10 cellular contexts compared by ENCODE assay signal in the genomic region with DNA sequence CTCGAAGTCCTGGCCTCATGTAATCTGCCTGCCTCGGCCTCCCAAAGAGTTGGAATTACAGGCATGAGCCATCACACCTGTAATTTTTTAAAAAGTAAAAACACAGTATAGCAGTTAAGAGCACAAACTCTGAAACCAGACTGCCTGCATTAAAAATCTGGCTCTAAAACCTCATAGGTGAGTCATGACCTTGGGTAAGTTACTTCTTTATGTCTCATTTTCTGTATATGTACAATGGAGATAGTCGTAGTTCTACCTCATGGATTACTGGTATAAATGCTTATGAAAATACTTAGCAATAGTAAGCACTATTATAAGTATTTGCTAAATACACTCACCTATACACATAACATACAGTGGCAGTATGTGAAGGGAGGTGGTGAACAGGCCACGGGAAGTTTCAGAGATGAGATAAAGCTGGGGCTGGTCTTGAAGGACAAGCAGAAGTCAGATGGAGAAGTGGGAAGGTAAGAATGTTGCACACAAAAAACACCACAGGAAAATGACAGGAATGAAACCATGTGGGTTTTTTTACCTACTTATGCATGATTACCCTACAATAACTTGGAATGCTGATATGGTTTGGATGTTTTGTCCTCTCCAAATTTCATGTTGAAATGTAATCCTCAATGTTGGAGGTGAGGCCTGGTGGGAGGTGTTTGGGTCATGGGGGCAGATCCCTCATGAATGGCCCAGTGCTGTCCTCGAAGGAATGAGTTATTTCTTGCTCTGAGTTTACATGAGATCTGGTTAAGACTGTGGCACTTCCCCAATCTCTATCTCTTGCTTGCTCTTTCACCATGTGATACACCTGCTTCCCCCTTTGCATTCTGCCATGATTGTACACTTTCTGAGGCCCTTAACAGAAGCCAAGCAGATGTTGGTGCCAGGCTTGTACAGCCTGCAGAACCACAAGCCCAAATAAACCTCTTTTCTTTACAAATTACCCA. TPM values are rescaled to one million over a fixed set of nuclear protein-coding genes. Genes with fewer than 3 reads are reported as not detected.
DNase-seq lines count a peak whose midpoint lies in the region; ATAC-seq, FAIRE-seq and TF ChIP-seq lines count a peak whose summit lies in the region.
"Had no signal": no experiment of that assay in that cellular context is flagged by ENCODE, and none has a peak within 500 bp of the region (broad histone marks: within the 10 kb centered on the region; RNA-seq: fewer than 3 reads in every experiment).

No MANE protein-coding gene starts in this region.

- no peak for TF ChIP-seq POLR2A in K562 (conservative IDR thresholded peaks at IDR 0.05)

- no peaks in the 10 kb centered on the region for H3K27me3 Mint-ChIP-seq in activated naive CD4-positive, alpha-beta T cell treated with anti-CD3 and anti-CD28 coated beads, Interleukin-2, amount 10 ng/mL, durations not matched to agents 7 days and 5 days
- H3K27me3 Mint-ChIP-seq in stimulated activated naive CD8-positive, alpha-beta T cell treated with anti-CD3 and anti-CD28 coated beads, Interleukin-15, Interleukin-2, amounts not matched to agents 100 ng/mL and 50 ng/mL, for 24 hours: no peaks in the 10 kb centered on the region

- 42% methylated on average over 5 of the region's 5 CpGs for WGBS in K562 (ENCODE audit: insufficient coverage, low coverage, missing lambda C conversion rate)

- intact Hi-C loops in K562 (cut with micrococcal nuclease): no loop called here

- H3K4me1 ChIP-seq in OCI-LY3 (ENCODE audit: low read length) (peaks cover 13% of the 10 kb centered on the region), K562 (replicated peaks in 1 of 2; ENCODE audit: control insufficient read depth in 2 of 2, insufficient read depth in 2 of 2, low read length in 2 of 2) (peaks cover 0 to 13% of the 10 kb centered on the region in 2 experiments; a peak in 4 of 5 replicates)

- peak overlapping the region; percentile 50 for H3K27ac ChIP-seq in OCI-LY3 (ENCODE audit: low read length)
- H3K27ac ChIP-seq in K562 (ENCODE audit: extremely low read depth, low read depth, low read length): peak overlapping the region; percentile 61; the same call in 2 of the 3 replicates

- BruUV-seq in K562 (replicated peaks; lab: Mats Ljungman, UMichigan): no TSS peak

- peak; percentile 26; the same call in 1 of the 2 replicates for TF ChIP-seq EP300 in K562 (IDR thresholded peaks at IDR 0.05; ENCODE audit: low read length)

- TF ChIP-seq RAD21 in K562 (CRISPR knock-in tag; conservative IDR thresholded peaks at IDR 0.05 in 1 of 2, IDR thresholded peaks at IDR 0.05 in 1 of 2): no peak

- no peaks in the 10 kb centered on the region for H4K20me1 ChIP-seq in OCI-LY3 (ENCODE audit: insufficient read depth, low read length)
- no peaks in the 10 kb centered on the region; the same call in 1 of the 2 replicates for H4K20me1 ChIP-seq in K562 (replicated peaks; ENCODE audit: control insufficient read depth, insufficient read depth, low read length)

- POLR2A ChIA-PET in K562 (lab: Yijun Ruan, JAX): interaction anchor here (0.9 to 2.7 kb wide), 2 partner anchors 13 to 14 kb away, joined by 4 to 6 read pairs; no protein-coding TSS in a partner anchor

- H3K27ac Mint-ChIP-seq in activated naive CD4-positive, alpha-beta T cell treated with anti-CD3 and anti-CD28 coated beads, Interleukin-2, amount 10 ng/mL, durations not matched to agents 7 days and 5 days: peak overlapping the region; percentile 20
- peak overlapping the region; percentile 42 for H3K27ac Mint-ChIP-seq in stimulated activated naive CD8-positive, alpha-beta T cell treated with anti-CD3 and anti-CD28 coated beads, Interleukin-15, Interleukin-2, amounts not matched to agents 100 ng/mL and 50 ng/mL, for 24 hours

- FAIRE-seq in K562 (lab: Jason Lieb, UNC): peak; percentile 75

- no peak for DNase-seq in activated naive CD4-positive, alpha-beta T cell treated with anti-CD3 and anti-CD28 coated beads, Interleukin-2, amount 10 ng/mL, durations not matched to agents 7 days and 5 days
- DNase-seq in activated naive CD4-positive, alpha-beta T cell treated with Interleukin-2 at 50 U/mL for 16 hours: no peak
- peak in 2 of 4 experiments; percentile 21 to 32 for DNase-seq in K562 (ENCODE audit: extremely low read depth in 1 of 4, low spot score in 3 of 4)
- DNase-seq in activated effector memory CD4-positive, alpha-beta T cell treated with anti-CD3 and anti-CD28 coated beads, Interleukin-2, amount 50 U/mL, for 16 hours: no peak
- no peak for DNase-seq in NK-92 (lab: John Stamatoyannopoulos, UW; ENCODE audit: unreplicated experiment)
- DNase-seq: left cardiac atrium, NCI-H82 had no signal

- no peaks in the 10 kb centered on the region for H3K9me3 Mint-ChIP-seq in activated naive CD4-positive, alpha-beta T cell treated with anti-CD3 and anti-CD28 coated beads, Interleukin-2, amount 10 ng/mL, durations not matched to agents 7 days and 5 days
- no peaks in the 10 kb centered on the region for H3K9me3 Mint-ChIP-seq in stimulated activated naive CD8-positive, alpha-beta T cell treated with anti-CD3 and anti-CD28 coated beads, Interleukin-15, Interleukin-2, amounts not matched to agents 100 ng/mL and 50 ng/mL, for 24 hours

- H3K4me3 ChIP-seq in OCI-LY3 (ENCODE audit: low read length): no peak overlapping the region
- H3K4me3 ChIP-seq in K562: no peak overlapping the region

- H3K9ac ChIP-seq in OCI-LY3 (ENCODE audit: low read length) (no peak overlapping the region), K562 (ENCODE audit: insufficient read depth in 1 of 2, low read depth in 2 of 2, low read length in 2 of 2) (no peak overlapping the region)

- in situ Hi-C loops in K562 (cut with MboI): no loop called here

- H3K79me2 ChIP-seq in OCI-LY3 (ENCODE audit: low read length): peaks cover 12% of the 10 kb centered on the region; the same call in 1 of the 2 replicates
- H3K79me2 ChIP-seq in K562 (ENCODE audit: control insufficient read depth, insufficient read depth, low read length): peaks cover 9% of the 10 kb centered on the region; the same call in 2 of the 3 replicates

- H3K27me3 ChIP-seq in OCI-LY3 (ENCODE audit: low read depth, low read length): no peaks in the 10 kb centered on the region
- no peaks in the 10 kb centered on the region for H3K27me3 ChIP-seq in K562 (ENCODE audit: control insufficient read depth in 2 of 2, insufficient read depth in 2 of 2, low read length in 2 of 2)

- H3K4me2 ChIP-seq in OCI-LY3 (ENCODE audit: low read length): peak overlapping the region; percentile 27
- peak overlapping the region; percentile 7; the same call in 1 of the 2 replicates for H3K4me2 ChIP-seq in K562 (ENCODE audit: insufficient read depth, low read length)

- peaks cover 14% of the 10 kb centered on the region for H3K36me3 Mint-ChIP-seq in activated naive CD4-positive, alpha-beta T cell treated with anti-CD3 and anti-CD28 coated beads, Interleukin-2, amount 10 ng/mL, durations not matched to agents 7 days and 5 days
- H3K36me3 Mint-ChIP-seq in stimulated activated naive CD8-positive, alpha-beta T cell treated with anti-CD3 and anti-CD28 coated beads, Interleukin-15, Interleukin-2, amounts not matched to agents 100 ng/mL and 50 ng/mL, for 24 hours (ENCODE audit: low read depth): no peaks in the 10 kb centered on the region

- no peak overlapping the region for H2AFZ ChIP-seq in OCI-LY3 (ENCODE audit: low read depth, low read length)
- H2AFZ ChIP-seq in K562 (ENCODE audit: low read depth, low read length): 0 out of 2 replicates have a peak overlapping the region, but pooled peaks have one; percentile 28

- TF ChIP-seq CTCF in OCI-LY3 (IDR thresholded peaks at IDR 0.05; ENCODE audit: low read depth, low read length): no peak
- no peak for TF ChIP-seq CTCF in K562 (IDR thresholded peaks at IDR 0.05 in 2 of 3, conservative IDR thresholded peaks at IDR 0.05 in 1 of 3; ENCODE audit: insufficient read depth in 2 of 3, low read depth in 1 of 3, low read length in 3 of 3)

- no peaks in the 10 kb centered on the region for H3K9me3 ChIP-seq in OCI-LY3 (ENCODE audit: insufficient read depth, low read length)
- H3K9me3 ChIP-seq in K562 (replicated peaks; ENCODE audit: control insufficient read depth, insufficient read depth, low read depth, low read length): no peaks in the 10 kb centered on the region

- H3K36me3 ChIP-seq in OCI-LY3 (replicated peaks; ENCODE audit: low read depth, low read length): no peaks in the 10 kb centered on the region
- no peaks in the 10 kb centered on the region for H3K36me3 ChIP-seq in K562 (ENCODE audit: control insufficient read depth, insufficient read depth, low read length)

- CTCF ChIA-PET in activated naive CD4-positive, alpha-beta T cell treated with anti-CD3 and anti-CD28 coated beads, Interleukin-2, amount 10 ng/mL, durations not matched to agents 7 days and 5 days (lab: Charles Lee): interaction anchor here (1.3 kb wide), 1 partner anchor 13 kb away, joined by 3 read pairs; no protein-coding TSS in a partner anchor
- CTCF ChIA-PET in K562 (lab: Yijun Ruan, JAX; ENCODE audit: low intra/inter-chr PET ratio): no interaction called here

- ATAC-seq in K562: peak; percentile 82
- no peak for ATAC-seq in GM21825 (IDR thresholded peaks at IDR 0.05; ENCODE audit: unreplicated experiment)
- ATAC-seq: left cardiac atrium had no signal

- peaks cover 47% of the 10 kb centered on the region for H3K4me1 Mint-ChIP-seq in activated naive CD4-positive, alpha-beta T cell treated with anti-CD3 and anti-CD28 coated beads, Interleukin-2, amount 10 ng/mL, durations not matched to agents 7 days and 5 days
- peaks cover 50% of the 10 kb centered on the region for H3K4me1 Mint-ChIP-seq in stimulated activated naive CD8-positive, alpha-beta T cell treated with anti-CD3 and anti-CD28 coated beads, Interleukin-15, Interleukin-2, amounts not matched to agents 100 ng/mL and 50 ng/mL, for 24 hours (ENCODE audit: low read depth)

- no peak overlapping the region for H3K4me3 Mint-ChIP-seq in activated naive CD4-positive, alpha-beta T cell treated with anti-CD3 and anti-CD28 coated beads, Interleukin-2, amount 10 ng/mL, durations not matched to agents 7 days and 5 days
- H3K4me3 Mint-ChIP-seq in stimulated activated naive CD8-positive, alpha-beta T cell treated with anti-CD3 and anti-CD28 coated beads, Interleukin-15, Interleukin-2, amounts not matched to agents 100 ng/mL and 50 ng/mL, for 24 hours: no peak overlapping the region

- H3K9me1 ChIP-seq in K562 (ENCODE audit: control insufficient read depth, insufficient read depth, low read length): no peaks in the 10 kb centered on the region

RNA-seq across cellular contexts. Expression of a gene that starts 33.9 kb away (rescaled TPM):
- total RNA-seq in K562 (2011; cell fraction: chromatin; rRNA removed; ENCODE audit: low replicate concordance): 8.2 and 25.2 TPM in 2 replicates
- 5.3 and 8.6 TPM in 2 replicates for total RNA-seq in K562 (2011; cell fraction: nucleolus; rRNA removed)
- total RNA-seq in K562 (2011; cell fraction: nucleoplasm; rRNA removed): 14.1 and 23.3 TPM in 2 replicates
- total RNA-seq in K562 (2014; rRNA removed) (6.9 and 9.7 TPM in 2 replicates), K562 (2014; rRNA removed; fragmentation: Illumina TruSeq; extraction: Trizol) (13.0 and 13.1 TPM in 2 replicates), K562 (2015; rRNA removed; fragmentation: Illumina TruSeq; extraction: Trizol) (15.5 and 15.8 TPM in 2 replicates), K562 (2021) (12.9 and 15.2 TPM in 2 replicates)
- polyA plus RNA-seq in K562 (2011; rRNA removed) (8.6 and 13.3 TPM in 2 replicates), K562 (2014; fragmentation: Illumina TruSeq; extraction: Trizol) (4.8 and 5.2 TPM in 2 replicates), K562 (2014; fragmentation: Nextera tagmentation; extraction: Ambion mirVana) (1 to 10 TPM; 6.1 to 7.8 TPM), K562 (2014; rRNA removed) (4.7 and 5.1 TPM in 2 replicates)
- 3.4 and 8.5 TPM in 2 replicates for polyA plus RNA-seq in K562 (2011; cell fraction: cytosol; rRNA removed)
- polyA plus RNA-seq in K562 (2011; cell fraction: nucleus; rRNA removed): 6.3 and 11.5 TPM in 2 replicates
- 3.9 and 4.3 TPM in 2 replicates for polyA plus RNA-seq in K562 (2012)
- 33.6 and 48.2 TPM in 2 replicates for polyA minus RNA-seq in K562 (2011; rRNA and poly(A)+ RNA removed)
- 17.8 and 20.3 TPM in 2 replicates for polyA minus RNA-seq in K562 (2011; cell fraction: cytosol; rRNA and poly(A)+ RNA removed)
- polyA minus RNA-seq in K562 (2011; cell fraction: nucleus; rRNA and poly(A)+ RNA removed): 4.7 and 12.3 TPM in 2 replicates
